Comparison of ENCODE assay signal across 10 cellular contexts in genomic region chr11:92225206-92225562, GRCh38. TPM values are rescaled to one million over a fixed set of nuclear protein-coding genes. Genes with fewer than 3 reads are reported as not detected.
DNase-seq lines count a peak whose midpoint lies in the region; ATAC-seq and TF ChIP-seq lines count a peak whose summit lies in the region.
"Had no signal": no experiment of that assay in that cellular context is flagged by ENCODE, and none has a peak within 500 bp of the region (broad histone marks: within the 10 kb centered on the region; RNA-seq: fewer than 3 reads in every experiment).

No MANE protein-coding gene starts in this region.

- intact Hi-C loops in left ventricle myocardium superior (cut with micrococcal nuclease), result no loop called here
- intact Hi-C loops in psoas muscle (cut with DNase I), result no loop called here

- TF ChIP-seq CTCF in psoas muscle (IDR thresholded peaks at IDR 0.05), result no peak

- peaks cover 8% of the 10 kb centered on the region for H3K36me3 Mint-ChIP-seq in natural killer cell treated with Interleukin-12 subunit alpha and Interleukin-12 subunit beta and Interleukin-15 and Interleukin-18, amount 100 ng/mL, for 72 hours

- H3K27ac Mint-ChIP-seq in natural killer cell treated with Interleukin-12 subunit alpha and Interleukin-12 subunit beta and Interleukin-15 and Interleukin-18, amount 100 ng/mL, for 72 hours, result no peak overlapping the region

- no peak overlapping the region for H3K4me3 Mint-ChIP-seq in natural killer cell treated with Interleukin-12 subunit alpha and Interleukin-12 subunit beta and Interleukin-15 and Interleukin-18, amount 100 ng/mL, for 72 hours

- 0 to 2% (median 1%) methylated on average over 26 of the region's 26 CpGs for WGBS in psoas muscle, 3 donors

- H3K9me3 ChIP-seq in ES-I3 (ENCODE audit: control insufficient read depth, insufficient read depth, low read length), result peaks cover 5% of the 10 kb centered on the region; the same call in 1 of the 2 replicates
- no peaks in the 10 kb centered on the region for H3K9me3 ChIP-seq in SK-N-MC (ENCODE audit: low read depth, low read length)
- H3K9me3 ChIP-seq in psoas muscle, result no peaks in the 10 kb centered on the region

- H3K9ac ChIP-seq in ES-I3 (ENCODE audit: low read depth, low read length) (peak overlapping the region; percentile 77), SK-N-MC (ENCODE audit: insufficient read length) (no peak overlapping the region)

- H3K4me1 ChIP-seq in ES-I3 (ENCODE audit: insufficient read depth, low read length) (peaks cover 30% of the 10 kb centered on the region), psoas muscle (peaks cover 4% of the 10 kb centered on the region)

- H3K27me3 ChIP-seq in psoas muscle (ENCODE audit: insufficient read depth in 3 of 3, low read length in 2 of 3), result peaks cover 8 to 90% (median 12%) of the 10 kb centered on the region in 3 donors

- peaks cover 0 to 3% of the 10 kb centered on the region in 2 donors for H3K4me1 Mint-ChIP-seq in natural killer cell treated with Interleukin-12 subunit alpha and Interleukin-12 subunit beta and Interleukin-15 and Interleukin-18, amount 100 ng/mL, for 72 hours (ENCODE audit: low read depth in 2 of 2)

- DNase-seq in SK-N-MC (ENCODE audit: low read depth, low spot score) (no peak), left ventricle myocardium superior (peak; percentile 22), psoas muscle (peak in 1 of 2 donors; percentile 47), SW 1271 (lab: John Stamatoyannopoulos, UW) (no peak), NOMO-1 treated with DMSO at 0.1 percent for 48 hours (lab: John Stamatoyannopoulos, UW; ENCODE audit: unreplicated experiment) (no peak)
- DNase-seq in natural killer cell treated with Interleukin-12 subunit alpha and Interleukin-12 subunit beta and Interleukin-15 and Interleukin-18, amount 100 ng/mL, for 72 hours (ENCODE audit: low spot score), result no peak
- DNase-seq: erythroblast; stimulated activated CD4-positive, alpha-beta T cell treated with anti-CD3 and anti-CD28 coated beads, Interleukin-1b, Interleukin-23, amount 100 ng/mL, for 48 hours had no signal

- H3K4me3 ChIP-seq in SK-N-MC, result peak overlapping the region; percentile 79
- peak overlapping the region; percentile 62 for H3K4me3 ChIP-seq in psoas muscle

- H3K36me3 ChIP-seq in ES-I3 (ENCODE audit: insufficient read depth, low read length) (no peaks in the 10 kb centered on the region), SK-N-MC (ENCODE audit: insufficient read depth, low read length) (no peaks in the 10 kb centered on the region), psoas muscle (ENCODE audit: insufficient read depth in 1 of 2, low read depth in 1 of 2) (no peaks in the 10 kb centered on the region)

- H3K27me3 Mint-ChIP-seq in natural killer cell treated with Interleukin-12 subunit alpha and Interleukin-12 subunit beta and Interleukin-15 and Interleukin-18, amount 100 ng/mL, for 72 hours, result peaks cover 5 to 21% of the 10 kb centered on the region in 2 donors

- H3K27ac ChIP-seq in SK-N-MC, result no peak overlapping the region
- H3K27ac ChIP-seq in psoas muscle, result no peak overlapping the region

- no peak for ATAC-seq in left ventricle myocardium superior
- ATAC-seq in psoas muscle, result peak in 1 of 4 donors; percentile 11
- no peak for ATAC-seq in natural killer cell treated with Interleukin-12 subunit alpha and Interleukin-12 subunit beta and Interleukin-15 and Interleukin-18, amount 100 ng/mL, for 72 hours
- no peak for ATAC-seq in HG03175 (IDR thresholded peaks at IDR 0.05; ENCODE audit: unreplicated experiment)

- peaks cover 6% of the 10 kb centered on the region for H3K9me3 Mint-ChIP-seq in natural killer cell treated with Interleukin-12 subunit alpha and Interleukin-12 subunit beta and Interleukin-15 and Interleukin-18, amount 100 ng/mL, for 72 hours

RNA-seq across cellular contexts. Expression of gene FAT3, which starts 0.6 kb away (rescaled TPM):
- total RNA-seq in left ventricle myocardium superior (0.47 TPM), psoas muscle (under 1 TPM; 0.08 to 0.92 (median 0.31) TPM)
- polyA plus RNA-seq in psoas muscle, result under 1 TPM; 0.01 to 0.04 (median 0.01) TPM
- not detected for total RNA-seq in natural killer cell treated with Interleukin-12 subunit alpha and Interleukin-12 subunit beta and Interleukin-15 and Interleukin-18, amount 100 ng/mL, for 72 hours
